In the genomic region with DNA sequence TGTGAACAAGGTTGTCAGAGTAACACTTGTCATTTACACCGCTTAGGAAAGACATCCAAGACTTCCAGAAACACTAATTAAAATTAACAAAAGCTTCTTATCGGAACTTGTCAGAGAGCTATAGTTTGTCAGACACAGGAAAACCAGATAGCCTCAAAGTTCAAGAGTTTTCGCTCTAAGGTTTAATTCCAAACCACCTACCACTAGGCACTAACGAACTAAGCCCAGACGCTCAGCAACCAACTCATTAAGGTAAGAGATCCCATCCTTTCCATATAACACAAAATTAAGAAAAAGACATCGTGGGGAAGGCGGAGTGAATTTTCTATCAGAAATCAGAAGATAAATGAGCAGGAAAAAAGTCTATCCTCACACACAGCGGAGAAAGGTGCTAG, we compare ENCODE assay signal across 8 cellular contexts. TPM values are rescaled to one million over a fixed set of nuclear protein-coding genes. Genes with fewer than 3 reads are reported as not detected.
DNase-seq lines count a peak whose midpoint lies in the region; ATAC-seq and TF ChIP-seq lines count a peak whose summit lies in the region.

No MANE protein-coding gene starts in this region.

- H3K4me2 ChIP-seq in skeletal muscle satellite cell (ENCODE audit: low read length): peak overlapping the region; percentile 88

- H3K27me3 ChIP-seq in skeletal muscle satellite cell (ENCODE audit: control insufficient read depth, insufficient read depth, low read length): no peaks in the 10 kb centered on the region

- peaks cover 12% of the 10 kb centered on the region for H3K4me1 ChIP-seq in skeletal muscle satellite cell (ENCODE audit: control insufficient read depth, insufficient read depth, low read length)

- ATAC-seq in HG03064 (IDR thresholded peaks at IDR 0.05; ENCODE audit: low read depth, unreplicated experiment): peak; percentile 14
- ATAC-seq in left ventricle myocardium superior: peak; percentile 9

- intact Hi-C loops in left ventricle myocardium superior (cut with micrococcal nuclease): no loop called here
- intact Hi-C loops in posterior vena cava (cut with DNase I): no loop called here

- no peaks in the 10 kb centered on the region for H3K36me3 ChIP-seq in skeletal muscle satellite cell (ENCODE audit: insufficient read depth, low read length)

- in situ Hi-C loops in ACHN (cut with HindIII; ENCODE audit: low pct_ligation_motif_present, low pct_unique_long_range_greater_than_20kb, low sequenced_read_pairs): no loop called here
- in situ Hi-C loops in GM13977 (cut with MboI; ENCODE audit: low pct_unique_long_range_greater_than_20kb, low sequenced_read_pairs, unreplicated experiment): no loop called here

- DNase-seq in ACHN (peak; percentile 19), GM13977 (ENCODE audit: low spot score) (peak; percentile 15), left ventricle myocardium superior (no peak), posterior vena cava (ENCODE audit: low spot score) (no peak)
- no peak for DNase-seq in NK-92 treated with Interleukin-12 subunit alpha and Interleukin-12 subunit beta, amount 100 ng/mL, for 24 hours (lab: John Stamatoyannopoulos, UW)

- TF ChIP-seq CTCF in GM13977 (IDR thresholded peaks at IDR 0.05; ENCODE audit: extremely low read depth, insufficient read depth, missing control alignments) (no peak), VCaP (conservative IDR thresholded peaks at IDR 0.05) (no peak)

- no peaks in the 10 kb centered on the region for H3K9me3 ChIP-seq in skeletal muscle satellite cell (replicated peaks; ENCODE audit: low read length)

- H3K9ac ChIP-seq in skeletal muscle satellite cell (ENCODE audit: low read depth, low read length): peak overlapping the region; percentile 88

- peak overlapping the region; percentile 85 for H3K27ac ChIP-seq in VCaP

- peak overlapping the region; percentile 93 for H3K4me3 ChIP-seq in skeletal muscle satellite cell (ENCODE audit: low read length)

RNA-seq across cellular contexts. Expression of gene IMMP1L, which starts 0.4 kb away (rescaled TPM):
- total RNA-seq in left ventricle myocardium superior (28.4 TPM), posterior vena cava (10 to 100 TPM; 12.9 to 19.0 TPM)
- 6.1 and 20.3 TPM in 2 replicates for total RNA-seq in skeletal muscle satellite cell (2012; rRNA removed)

RNA-seq across cellular contexts. Expression of gene ELP4, which starts 0.6 kb away (rescaled TPM):
- total RNA-seq in left ventricle myocardium superior (15.6 TPM), posterior vena cava (10 to 100 TPM; 14.3 to 15.7 TPM)
- 16.7 and 18.6 TPM in 2 replicates for total RNA-seq in skeletal muscle satellite cell (2012; rRNA removed)

Comparison
In these comparisons a context has a peak if more than half of its experiments do, and no peak if none do; other contexts are left out.
1. DNase-seq: peak in ACHN (single experiment) and GM13977 (single experiment); none in left ventricle myocardium superior (single experiment), NK-92 treated with Interleukin-12 subunit alpha and Interleukin-12 subunit beta, amount 100 ng/mL, for 24 hours (single experiment) and posterior vena cava (single experiment).